In the genomic region with DNA sequence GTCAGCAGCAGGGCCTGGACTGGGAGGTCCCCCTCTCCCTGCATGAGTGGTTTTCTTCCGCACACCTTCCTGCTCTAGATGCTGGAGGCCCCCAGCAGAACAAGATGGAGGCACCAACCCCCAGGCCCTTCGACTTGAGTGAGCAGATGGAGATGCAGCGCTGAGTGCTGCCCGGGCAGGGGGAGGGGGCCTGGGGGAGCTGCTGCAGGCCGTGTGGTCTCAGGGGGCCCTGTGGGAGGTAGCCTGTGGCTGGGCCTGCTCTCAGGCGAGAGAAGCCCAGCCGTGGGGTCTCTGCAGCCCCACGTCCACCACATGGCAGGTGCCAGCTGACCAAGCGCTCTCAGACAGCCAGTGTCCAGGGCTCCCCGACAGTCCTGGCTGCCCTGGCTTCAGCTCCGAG, we compare ENCODE assay signal across 1 cellular context.
TF ChIP-seq lines count a peak whose summit lies in the region.

No MANE protein-coding gene starts in this region.

TF ChIP-seq in K562, 482 proteins besides CTCF, POLR2A, EP300 and RAD21:
- TF ChIP-seq ZBTB7A (IDR thresholded peaks at IDR 0.05; ENCODE audit: borderline replicate concordance, control insufficient read depth, low read depth, low read length) (0 out of 2 replicates have a peak, but pooled peaks have one; percentile 25), RB1 (IDR thresholded peaks at IDR 0.05; ENCODE audit: low read depth) (peak; percentile 26; the same call in 1 of the 2 replicates), HMGN3 (IDR thresholded peaks at IDR 0.05; ENCODE audit: borderline replicate concordance, extremely low read depth, insufficient read length, low read depth, low read length) (no peak)
TF ChIP-seq in K562: peak in this region for 2.
